ENCODE assay signal across 1 cellular context in genomic region chr19:10205636-10206035, GRCh38.
TF ChIP-seq lines count a peak whose summit lies in the region.

No MANE protein-coding gene starts in this region.

TF ChIP-seq in IMR-90, 13 proteins besides CTCF, POLR2A, EP300 and RAD21:
- no peak for TF ChIP-seq MXI1 (IDR thresholded peaks at IDR 0.05; ENCODE audit: borderline replicate concordance, low read depth, low read length)
- TF ChIP-seq ELK1 (IDR thresholded peaks at IDR 0.05; ENCODE audit: borderline replicate concordance, low read depth, low read length), result no peak
- TF ChIP-seq FOS (IDR thresholded peaks at IDR 0.05; ENCODE audit: low read depth, low read length), result no peak
- TF ChIP-seq CEBPB (IDR thresholded peaks at IDR 0.05; ENCODE audit: low read depth, low read length), result no peak
- TF ChIP-seq NFE2L2 (IDR thresholded peaks at IDR 0.05; ENCODE audit: low read depth, low read length), result no peak
- TF ChIP-seq CHD1 (IDR thresholded peaks at IDR 0.05; ENCODE audit: low read depth, low read length), result no peak
- no peak for TF ChIP-seq SMC3 (IDR thresholded peaks at IDR 0.05; ENCODE audit: low read depth, low read length)
- TF ChIP-seq RCOR1 (IDR thresholded peaks at IDR 0.05; ENCODE audit: insufficient replicate concordance, low read length), result no peak
- TF ChIP-seq USF2 (IDR thresholded peaks at IDR 0.05; ENCODE audit: low read depth, low read length), result no peak
- no peak for TF ChIP-seq MAFK (IDR thresholded peaks at IDR 0.05; ENCODE audit: low read depth, low read length)
